Comparison of ENCODE assay signal across 8 cellular contexts in the genomic region with DNA sequence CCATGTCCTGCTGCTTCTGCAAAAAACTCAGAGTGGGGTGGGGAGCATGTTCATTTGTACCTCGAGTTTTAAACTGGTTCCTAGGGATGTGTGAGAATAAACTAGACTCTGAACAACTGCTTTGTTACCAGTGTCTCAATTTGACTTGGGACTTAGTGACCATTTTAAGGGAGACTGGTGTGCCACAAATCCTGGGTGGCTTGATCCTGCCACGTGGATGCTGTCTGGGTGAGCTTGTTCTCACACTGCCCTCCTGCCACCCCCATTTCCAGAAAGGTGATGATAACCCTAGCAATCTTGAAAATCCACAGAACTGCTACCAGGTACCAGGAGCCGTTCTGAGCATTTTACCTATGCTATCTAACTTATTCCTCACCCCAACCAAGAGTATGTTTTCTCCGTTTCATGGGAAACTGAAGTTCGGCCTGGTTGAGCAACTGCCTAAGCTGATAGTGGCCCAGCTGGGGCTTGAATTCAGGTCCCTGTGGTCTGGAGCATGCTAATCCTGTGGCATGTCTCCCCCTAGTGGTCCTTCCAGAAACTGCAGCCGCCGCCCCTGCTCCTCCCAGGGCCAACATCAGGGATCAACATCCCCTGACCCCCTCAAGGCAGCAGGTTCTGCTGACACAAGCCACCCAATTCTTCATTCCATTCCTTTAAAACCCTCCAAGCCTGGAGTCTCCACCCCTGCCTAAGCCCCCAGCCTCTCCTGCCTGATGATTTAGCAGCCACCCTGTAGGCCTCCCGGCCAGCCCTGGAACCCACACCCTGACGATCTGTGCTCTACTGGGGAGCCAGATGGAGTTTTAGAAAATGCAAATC. TPM values are rescaled to one million over a fixed set of nuclear protein-coding genes. Genes with fewer than 3 reads are reported as not detected.
DNase-seq lines count a peak whose midpoint lies in the region; ATAC-seq and TF ChIP-seq lines count a peak whose summit lies in the region.

No MANE protein-coding gene starts in this region.

- H3K27me3 Mint-ChIP-seq in activated T-helper 17 cell treated with anti-CD3 and anti-CD28 coated beads, Interleukin-2, amount 50 U/mL, for 72 hours: no peaks in the 10 kb centered on the region
- H3K27me3 Mint-ChIP-seq in osteocyte (ENCODE audit: unreplicated experiment) (no peaks in the 10 kb centered on the region), type B pancreatic cell (no peaks in the 10 kb centered on the region)

- no peak overlapping the region for H3K27ac Mint-ChIP-seq in activated T-helper 17 cell treated with anti-CD3 and anti-CD28 coated beads, Interleukin-2, amount 50 U/mL, for 72 hours
- no peak overlapping the region for H3K27ac Mint-ChIP-seq in osteocyte (ENCODE audit: unreplicated experiment)
- no peak overlapping the region for H3K27ac Mint-ChIP-seq in type B pancreatic cell

- no peak overlapping the region for H3K27ac ChIP-seq in RWPE1

- DNase-seq in AML-193 (lab: John Stamatoyannopoulos, UW) (peak; percentile 23 to 47), RWPE1 (ENCODE audit: low spot score) (peak; percentile 86), foreskin melanocyte (peak; percentile 39), osteocyte (ENCODE audit: extremely low spot score, unreplicated experiment) (no peak), type B pancreatic cell (ENCODE audit: extremely low spot score, unreplicated experiment) (peak; percentile 82)

- TF ChIP-seq CTCF in RWPE1 (conservative IDR thresholded peaks at IDR 0.05; ENCODE audit: low read depth) (peak; percentile 99), osteocyte (IDR thresholded peaks at IDR 0.05) (peak; percentile 93), type B pancreatic cell (conservative IDR thresholded peaks at IDR 0.05) (peak; percentile 95)

- H3K9me3 Mint-ChIP-seq in activated T-helper 17 cell treated with anti-CD3 and anti-CD28 coated beads, Interleukin-2, amount 50 U/mL, for 72 hours: no peaks in the 10 kb centered on the region
- no peaks in the 10 kb centered on the region for H3K9me3 Mint-ChIP-seq in osteocyte (ENCODE audit: unreplicated experiment)
- no peaks in the 10 kb centered on the region for H3K9me3 Mint-ChIP-seq in type B pancreatic cell

- H3K36me3 Mint-ChIP-seq in activated T-helper 17 cell treated with anti-CD3 and anti-CD28 coated beads, Interleukin-2, amount 50 U/mL, for 72 hours (ENCODE audit: low read depth): no peaks in the 10 kb centered on the region
- no peaks in the 10 kb centered on the region for H3K36me3 Mint-ChIP-seq in osteocyte (ENCODE audit: unreplicated experiment)
- no peaks in the 10 kb centered on the region for H3K36me3 Mint-ChIP-seq in type B pancreatic cell

- CTCF ChIA-PET in RWPE1 (lab: Yijun Ruan, JAX): interaction anchor here (0.5 to 1.5 kb wide), 21 partner anchors 10 to 1696 kb away, joined by 3 to 11 read pairs (median 3); a partner anchor contains a TSS

- ATAC-seq in GM18867 (IDR thresholded peaks at IDR 0.05; ENCODE audit: unreplicated experiment) (peak; percentile 57), HG03432 (IDR thresholded peaks at IDR 0.05; ENCODE audit: unreplicated experiment) (peak; percentile 67)
- ATAC-seq in activated T-helper 17 cell treated with anti-CD3 and anti-CD28 coated beads, Interleukin-2, amount 50 U/mL, for 72 hours (replicated peaks): peak; percentile 62

- POLR2A ChIA-PET in RWPE1 (lab: Yijun Ruan, JAX; ENCODE audit: low non-redundant PET): no interaction called here

- no peak overlapping the region for H3K4me3 Mint-ChIP-seq in activated T-helper 17 cell treated with anti-CD3 and anti-CD28 coated beads, Interleukin-2, amount 50 U/mL, for 72 hours
- H3K4me3 Mint-ChIP-seq in osteocyte (ENCODE audit: unreplicated experiment) (no peak overlapping the region), type B pancreatic cell (no peak overlapping the region)

- peaks cover 31% of the 10 kb centered on the region for H3K4me1 Mint-ChIP-seq in activated T-helper 17 cell treated with anti-CD3 and anti-CD28 coated beads, Interleukin-2, amount 50 U/mL, for 72 hours
- no peaks in the 10 kb centered on the region for H3K4me1 Mint-ChIP-seq in osteocyte (ENCODE audit: unreplicated experiment)
- H3K4me1 Mint-ChIP-seq in type B pancreatic cell (ENCODE audit: unreplicated experiment): no peaks in the 10 kb centered on the region

RNA-seq across cellular contexts. Expression of a gene that starts 2.8 kb away (rescaled TPM):
- 1 to 10 TPM in 1 of 2 donors, under 1 TPM in 1; 0.32 to 9.0 TPM for total RNA-seq in activated T-helper 17 cell treated with anti-CD3 and anti-CD28 coated beads, Interleukin-2, amount 50 U/mL, for 72 hours
- total RNA-seq in osteocyte (not detected in 2 replicates), type B pancreatic cell (ENCODE audit: low replicate concordance) (not detected in 2 replicates)

RNA-seq across cellular contexts. Expression of a gene that starts 10.3 kb away (rescaled TPM):
- total RNA-seq in activated T-helper 17 cell treated with anti-CD3 and anti-CD28 coated beads, Interleukin-2, amount 50 U/mL, for 72 hours: 100 to 1,000 TPM in 1 of 2 donors, 10 to 100 TPM in 1; 14.6 to 159 TPM
- total RNA-seq in osteocyte (not detected in 2 replicates), type B pancreatic cell (ENCODE audit: low replicate concordance) (not detected in 2 replicates)

RNA-seq across cellular contexts. Expression of a gene that starts 51.8 kb away (rescaled TPM):
- total RNA-seq in activated T-helper 17 cell treated with anti-CD3 and anti-CD28 coated beads, Interleukin-2, amount 50 U/mL, for 72 hours: 1 to 10 TPM; 1.4 to 6.7 TPM
- total RNA-seq in osteocyte (not detected in 2 replicates), type B pancreatic cell (ENCODE audit: low replicate concordance) (0.97 and 2.8 TPM in 2 replicates)

Comparison
In these comparisons a context has a peak if more than half of its experiments do, and no peak if none do; other contexts are left out.
1. RNA of a gene that starts 10.3 kb away (total RNA-seq): 14.6 to 159 TPM in activated T-helper 17 cell treated with anti-CD3 and anti-CD28 coated beads, Interleukin-2, amount 50 U/mL, for 72 hours; not detected in osteocyte and not detected in type B pancreatic cell; every median in the first group is over 10 times any median in the second.
2. Peak in every context shown above with its lines, with median percentiles within 50 percentile points of each other: ATAC-seq and CTCF ChIP-seq.